Comparison of ENCODE assay signal across 20 cellular contexts in the genomic region with DNA sequence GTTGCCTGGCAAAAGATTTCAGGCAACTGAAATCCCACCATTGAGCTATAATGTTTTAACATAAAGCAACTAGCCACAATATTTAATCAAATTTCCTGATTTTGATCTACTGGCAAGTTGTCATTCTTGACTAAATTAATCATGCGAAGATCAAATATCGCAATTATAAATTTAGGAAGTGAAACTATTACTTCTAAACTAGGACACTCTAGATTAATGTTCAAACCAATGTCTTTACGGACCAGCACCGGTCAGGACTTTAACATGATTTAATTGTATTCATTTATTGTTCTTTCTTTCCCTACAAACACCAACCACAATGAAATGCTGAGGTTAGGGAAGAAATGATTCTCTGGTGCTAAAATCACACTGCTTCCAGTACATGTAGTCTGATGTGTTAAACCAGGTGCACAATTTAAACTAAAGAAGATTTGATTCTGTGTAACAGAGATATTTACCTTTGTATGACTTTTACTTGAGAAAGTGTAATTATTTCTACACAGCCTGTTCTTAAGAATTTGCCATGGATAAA. TPM values are rescaled to one million over a fixed set of nuclear protein-coding genes. Genes with fewer than 3 reads are reported as not detected.
DNase-seq lines count a peak whose midpoint lies in the region; ATAC-seq and TF ChIP-seq lines count a peak whose summit lies in the region.
"Had no signal": no experiment of that assay in that cellular context is flagged by ENCODE, and none has a peak within 500 bp of the region (broad histone marks: within the 10 kb centered on the region; RNA-seq: fewer than 3 reads in every experiment).

No MANE protein-coding gene starts in this region.

- CTCF ChIA-PET in T-cell (lab: Charles Lee): no interaction called here

- peak overlapping the region; percentile 99 for H3K27ac ChIP-seq in 22Rv1
- H3K27ac ChIP-seq: adrenal gland, parathyroid adenoma, tibial artery had no signal

- ATAC-seq in GM19395 (IDR thresholded peaks at IDR 0.05; ENCODE audit: unreplicated experiment) (peak; percentile 65), HG02763 (IDR thresholded peaks at IDR 0.05; ENCODE audit: unreplicated experiment) (peak; percentile 47), HG03558 (IDR thresholded peaks at IDR 0.05; ENCODE audit: extremely low read depth, unreplicated experiment) (peak; percentile 37), T-cell (replicated peaks in 1 of 4) (no peak)
- ATAC-seq: left ventricle myocardium superior, Panc1 had no signal

- no peak overlapping the region for H3K27ac Mint-ChIP-seq in T-cell
- H3K27ac Mint-ChIP-seq: activated CD4-positive, alpha-beta memory T cell treated with anti-CD3 and anti-CD28 coated beads for 36 hours; CD14-positive monocyte; endodermal cell had no signal

- H3K4me1 Mint-ChIP-seq in T-cell: no peaks in the 10 kb centered on the region

- POLR2A ChIA-PET in T-cell (lab: Charles Lee): no interaction called here

- no peak for TF ChIP-seq CTCF in 22Rv1 (IDR thresholded peaks at IDR 0.05)

- H3K36me3 Mint-ChIP-seq in T-cell: no peaks in the 10 kb centered on the region
- H3K36me3 Mint-ChIP-seq: activated CD4-positive, alpha-beta memory T cell treated with anti-CD3 and anti-CD28 coated beads for 36 hours; CD14-positive monocyte had no signal

- no peak overlapping the region for H3K4me3 Mint-ChIP-seq in T-cell
- H3K4me3 Mint-ChIP-seq: activated CD4-positive, alpha-beta memory T cell treated with anti-CD3 and anti-CD28 coated beads for 36 hours; CD14-positive monocyte; endodermal cell had no signal

- DNase-seq in A172 (ENCODE audit: low spot score): no peak
- no peak for DNase-seq in T-cell
- no peak for DNase-seq in NCI-H146 (lab: John Stamatoyannopoulos, UW)
- no peak for DNase-seq in activated CD8-positive, alpha-beta memory T cell treated with anti-CD3 and anti-CD28 coated beads, Interleukin-2, amount 50 U/mL, for 4 hours
- DNase-seq: 8988T; activated CD4-positive, alpha-beta memory T cell treated with anti-CD3 and anti-CD28 coated beads for 36 hours; adrenal gland; central memory CD4-positive, alpha-beta T cell; endodermal cell; left ventricle myocardium superior; NCI-H2081; NCI-H748 treated with DMSO at 0.1 percent for 48 hours; tibial artery had no signal

- peaks cover 0 to 3% of the 10 kb centered on the region in 2 donors for H3K27me3 Mint-ChIP-seq in T-cell

- H3K9me3 Mint-ChIP-seq in T-cell: no peaks in the 10 kb centered on the region
- H3K9me3 Mint-ChIP-seq: activated CD4-positive, alpha-beta memory T cell treated with anti-CD3 and anti-CD28 coated beads for 36 hours; endodermal cell had no signal

RNA-seq across cellular contexts. Expression of a gene that starts 14.9 kb away (rescaled TPM):
- 0.12 and 0.22 TPM in 2 replicates for total RNA-seq in A172 (2014; rRNA removed; shearing (Covaris generic))
- 1 to 10 TPM; 2.1 to 4.2 (median 2.6) TPM for total RNA-seq in T-cell

RNA-seq across cellular contexts. Expression of a gene that starts 55.7 kb away (rescaled TPM):
- total RNA-seq in A172 (2014; rRNA removed; shearing (Covaris generic)): 11.8 and 15.9 TPM in 2 replicates
- 10 to 100 TPM in 4 of 5 donors, 1 to 10 TPM in 1; 8.5 to 23.5 (median 22.2) TPM for total RNA-seq in T-cell

Comparison
In these comparisons a context has a peak if more than half of its experiments do, and no peak if none do; other contexts are left out.
1. ATAC-seq: peak in GM19395 (single experiment), HG02763 (single experiment) and HG03558 (single experiment); none in T-cell (0 of 4).